ENCODE assay signal across 1 cellular context in the genomic region with DNA sequence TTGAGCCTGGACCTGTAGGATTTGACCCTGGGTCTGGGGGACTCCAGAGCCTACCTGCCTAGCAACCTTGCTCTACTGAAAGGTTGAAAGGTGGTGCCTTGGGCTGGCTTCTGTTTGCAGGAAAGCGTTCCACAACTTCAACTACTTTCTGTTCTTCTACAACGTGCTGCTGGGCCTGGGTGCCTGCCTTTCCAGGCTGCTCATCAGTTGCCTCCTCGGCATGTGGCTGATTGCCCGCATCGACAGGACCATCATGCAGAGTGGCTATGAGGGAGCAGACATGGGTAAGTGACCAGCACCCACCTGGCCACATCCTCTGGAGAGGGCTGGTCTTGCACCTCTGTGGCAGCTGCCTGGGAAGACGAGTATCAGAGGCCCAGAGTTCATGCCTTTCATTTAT.
TF ChIP-seq lines count a peak whose summit lies in the region.

No MANE protein-coding gene starts in this region.

TF ChIP-seq in K562, 482 proteins besides CTCF, POLR2A, EP300 and RAD21 (continued from another document):
- TF ChIP-seq ZFP30 (CRISPR knock-in tag; IDR thresholded peaks at IDR 0.05; ENCODE audit: borderline replicate concordance) = no peak
- TF ChIP-seq ZNF24 (IDR thresholded peaks at IDR 0.05) = no peak
- TF ChIP-seq, protein P1, sequence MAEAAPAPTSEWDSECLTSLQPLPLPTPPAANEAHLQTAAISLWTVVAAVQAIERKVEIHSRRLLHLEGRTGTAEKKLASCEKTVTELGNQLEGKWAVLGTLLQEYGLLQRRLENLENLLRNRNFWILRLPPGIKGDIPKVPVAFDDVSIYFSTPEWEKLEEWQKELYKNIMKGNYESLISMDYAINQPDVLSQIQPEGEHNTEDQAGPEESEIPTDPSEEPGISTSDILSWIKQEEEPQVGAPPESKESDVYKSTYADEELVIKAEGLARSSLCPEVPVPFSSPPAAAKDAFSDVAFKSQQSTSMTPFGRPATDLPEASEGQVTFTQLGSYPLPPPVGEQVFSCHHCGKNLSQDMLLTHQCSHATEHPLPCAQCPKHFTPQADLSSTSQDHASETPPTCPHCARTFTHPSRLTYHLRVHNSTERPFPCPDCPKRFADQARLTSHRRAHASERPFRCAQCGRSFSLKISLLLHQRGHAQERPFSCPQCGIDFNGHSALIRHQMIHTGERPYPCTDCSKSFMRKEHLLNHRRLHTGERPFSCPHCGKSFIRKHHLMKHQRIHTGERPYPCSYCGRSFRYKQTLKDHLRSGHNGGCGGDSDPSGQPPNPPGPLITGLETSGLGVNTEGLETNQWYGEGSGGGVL (CRISPR knock-in tag; IDR thresholded peaks at IDR 0.05) = no peak
- 0 out of 2 replicates have a peak, but pooled peaks have one; percentile 4 for TF ChIP-seq ZNF124 (CRISPR knock-in tag; IDR thresholded peaks at IDR 0.05)
- no peak for TF ChIP-seq RBM14 (IDR thresholded peaks at IDR 0.05; ENCODE audit: borderline replicate concordance, insufficient read depth, low read depth, low read length)
- TF ChIP-seq HMG20A (CRISPR knock-in tag; conservative IDR thresholded peaks at IDR 0.05) = no peak
